7 cellular contexts compared by ENCODE assay signal in the genomic region with DNA sequence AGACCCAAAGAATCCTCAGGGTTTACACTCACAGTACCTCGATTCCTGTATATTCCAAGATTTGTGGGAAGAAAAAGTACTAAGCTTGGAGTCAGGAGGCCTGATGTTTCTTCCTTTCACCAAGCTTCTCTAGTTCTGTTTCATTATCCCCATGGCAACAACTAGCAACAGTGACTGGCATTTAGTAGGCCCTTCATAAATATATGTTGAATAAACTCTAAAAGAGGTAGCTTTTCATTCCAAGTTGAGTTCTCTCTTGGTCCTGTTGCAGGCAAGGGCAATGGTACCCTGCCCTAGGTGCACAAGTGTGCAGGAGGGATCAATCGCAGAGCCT. TPM values are rescaled to one million over a fixed set of nuclear protein-coding genes. Genes with fewer than 3 reads are reported as not detected.
A peak's percentile ranks its signal among the peaks of the same experiment; 100 is the strongest.
DNase-seq lines count a peak whose midpoint lies in the region; ATAC-seq, FAIRE-seq and TF ChIP-seq lines count a peak whose summit lies in the region.

No MANE protein-coding gene starts in this region.

- peak overlapping the region; percentile 95 for H3K4me2 ChIP-seq in GM12878 (ENCODE audit: control insufficient read depth, insufficient read depth)

- BruUV-seq in GM12878 (replicated peaks; lab: Mats Ljungman, UMichigan): TSS peak; percentile 95

- TF ChIP-seq EP300 in GM12878 (IDR thresholded peaks at IDR 0.05; ENCODE audit: borderline replicate concordance in 1 of 2, control insufficient read depth in 1 of 2, low read depth in 2 of 2, low read length in 2 of 2): no peak

- no peak for TF ChIP-seq POLR2A in GM12878 (IDR thresholded peaks at IDR 0.05; ENCODE audit: low read depth, low read length)
- no peak for TF ChIP-seq POLR2A in testis (IDR thresholded peaks at IDR 0.05)

- no peak for FAIRE-seq in GM12878 (lab: Jason Lieb, UNC)

- CTCF ChIA-PET in GM12878 (lab: Yijun Ruan, JAX): interaction anchor here (0.5 to 3.3 kb wide), 4 partner anchors 14 to 283 kb away, joined by 3 to 21 read pairs (median 5); a partner anchor contains a TSS

- in situ Hi-C loops in GM12878 (cut with MboI): no loop called here

- SMC1A ChIA-PET in GM12878 (lab: Charles Lee; ENCODE audit: uncharacterized antibody, unreplicated experiment): interaction anchor here (0.9 to 3.3 kb wide), 7 partner anchors 9 to 125 kb away, joined by 3 to 29 read pairs (median 4); a partner anchor contains a TSS

- no peak; the same call in 2 of the 3 replicates for ATAC-seq in GM12878

- H3K27me3 ChIP-seq in GM06990 (replicated peaks; ENCODE audit: control insufficient read depth, insufficient read depth, low read length): no peaks in the 10 kb centered on the region
- no peaks in the 10 kb centered on the region for H3K27me3 ChIP-seq in MG63
- no peaks in the 10 kb centered on the region for H3K27me3 ChIP-seq in GM12878 (replicated peaks in 1 of 2; ENCODE audit: control insufficient read depth in 2 of 2, insufficient read depth in 2 of 2, low read length in 1 of 2)
- no peaks in the 10 kb centered on the region for H3K27me3 ChIP-seq in layer of hippocampus (ENCODE audit: control insufficient read depth, insufficient read depth, low read length)
- H3K27me3 ChIP-seq in testis: no peaks in the 10 kb centered on the region

- TF ChIP-seq RAD21 in GM12878 (IDR thresholded peaks at IDR 0.05; ENCODE audit: insufficient read depth, low read depth, low read length): no peak

- H3K4me3 ChIP-seq in GM06990 (replicated peaks; ENCODE audit: low read depth, low read length) (peak overlapping the region; percentile 91), MG63 (peak overlapping the region; percentile 64), GM12878 (peak overlapping the region; percentile 84), testis (peak overlapping the region; percentile 81 to 82)

- H3K79me2 ChIP-seq in GM12878 (ENCODE audit: control insufficient read depth, insufficient read depth, low read length): peaks cover 50% of the 10 kb centered on the region

- H3K9me3 ChIP-seq in MG63 (no peaks in the 10 kb centered on the region), GM12878 (replicated peaks; ENCODE audit: control insufficient read depth, insufficient read depth, low read length) (no peaks in the 10 kb centered on the region), testis (no peaks in the 10 kb centered on the region)

- peaks cover 6% of the 10 kb centered on the region for H3K36me3 ChIP-seq in GM06990 (ENCODE audit: control insufficient read depth, insufficient read depth, low read length)
- H3K36me3 ChIP-seq in MG63: peaks cover 33% of the 10 kb centered on the region
- peaks cover 0 to 8% of the 10 kb centered on the region in 2 experiments for H3K36me3 ChIP-seq in GM12878 (ENCODE audit: control insufficient read depth in 2 of 2, insufficient read depth in 2 of 2, low read length in 1 of 2)
- no peaks in the 10 kb centered on the region for H3K36me3 ChIP-seq in testis (ENCODE audit: low read depth, missing control alignments)

- DNase-seq in GM06990 (ENCODE audit: extremely low read depth, insufficient read length) (no peak), MG63 (no peak), GM12878 (ENCODE audit: low read depth, low spot score) (no peak), testis (no peak), hypothalamus (lab: John Stamatoyannopoulos, UW) (no peak), occipital lobe (lab: John Stamatoyannopoulos, UW) (no peak)

- no peaks in the 10 kb centered on the region for H4K20me1 ChIP-seq in GM12878 (ENCODE audit: control insufficient read depth, insufficient read depth)

- RAD21 ChIA-PET in GM12878 (lab: Charles Lee; ENCODE audit: unreplicated experiment): interaction anchor here (0.6 to 2.7 kb wide), 7 partner anchors 8 to 1391 kb away, joined by 3 to 34 read pairs (median 3); a partner anchor contains a TSS

- H3K9ac ChIP-seq in GM12878 (ENCODE audit: control insufficient read depth, insufficient read depth, low read length): peak overlapping the region; percentile 92

- H2AFZ ChIP-seq in GM12878 (ENCODE audit: control insufficient read depth, low read depth, low read length): peak overlapping the region; percentile 88

- H3K27ac ChIP-seq in GM12878 (ENCODE audit: control insufficient read depth, insufficient read depth): peak overlapping the region; percentile 89
- H3K27ac ChIP-seq in layer of hippocampus (ENCODE audit: low read depth, low read length): peak overlapping the region; percentile 85
- peak overlapping the region; percentile 55 to 93 for H3K27ac ChIP-seq in testis

- intact Hi-C loops in GM12878 (cut with micrococcal nuclease; ENCODE audit: unreplicated experiment) (loop anchor here (1.0 kb wide), 1 partner anchor 15 kb away; a partner anchor contains a TSS), testis (cut with DNase I; ENCODE audit: low total_unique reads) (no loop called here)

- TF ChIP-seq CTCF in GM06990 (IDR thresholded peaks at IDR 0.05; ENCODE audit: insufficient read depth, low read length, poor library complexity, severe bottlenecking) (no peak), GM12878 (IDR thresholded peaks at IDR 0.05 in 2 of 3, conservative IDR thresholded peaks at IDR 0.05 in 1 of 3; ENCODE audit: control insufficient read depth in 2 of 3, extremely low read depth in 1 of 3, insufficient read depth in 1 of 3, low read depth in 3 of 3, low read length in 3 of 3) (no peak), testis (IDR thresholded peaks at IDR 0.05) (no peak)

- H3K4me1 ChIP-seq in GM12878 (ENCODE audit: control insufficient read depth, insufficient read depth, low read length) (peaks cover 9% of the 10 kb centered on the region; the same call in 1 of the 2 replicates), testis (peaks cover 21% of the 10 kb centered on the region)

- WGBS in GM12878 (ENCODE audit: insufficient coverage, insufficient replicate concordance, low lambda C conversion rate, missing lambda C conversion rate): 0% methylated on average over 2 of the region's 2 CpGs
- 32 to 37% methylated on average over 1 to 2 of the region's 2 CpGs for WGBS in testis, 2 donors

- POLR2A ChIA-PET in GM12878 (lab: Charles Lee): interaction anchor here (0.6 to 1.4 kb wide), 9 partner anchors 10 to 99 kb away, joined by 3 to 15 read pairs (median 4); a partner anchor contains a TSS

RNA-seq across cellular contexts. Expression of a gene that starts 0.5 kb away (rescaled TPM):
- total RNA-seq in MG63 (2014; rRNA removed; shearing (Covaris generic); ENCODE audit: low replicate concordance): 106 and 126 TPM in 2 replicates
- 112 and 123 TPM in 2 replicates for total RNA-seq in GM12878 (2013; cell fraction: nucleolus; rRNA removed)
- total RNA-seq in GM12878 (2014; rRNA removed) (61.7 and 63.8 TPM in 2 replicates), GM12878 (2014; rRNA removed; fragmentation: Illumina TruSeq; extraction: Trizol) (53.1 and 53.2 TPM in 2 replicates), GM12878 (2021) (74.1 and 79.5 TPM in 2 replicates), testis (100 to 1,000 TPM in 1 of 2 donors, 10 to 100 TPM in 1; 82.3 to 107 TPM), occipital lobe (60.0 TPM)
- polyA plus RNA-seq in GM12878 (2011; ENCODE audit: low read depth): 51.5 TPM
- polyA plus RNA-seq in GM12878 (2011; rRNA removed) (158 and 191 TPM in 2 replicates), GM12878 (2014; fragmentation: Illumina TruSeq; extraction: Trizol) (94.6 and 108 TPM in 2 replicates), GM12878 (2014; fragmentation: Nextera tagmentation; extraction: Ambion mirVana) (10 to 100 TPM; 23.1 to 34.9 TPM), GM12878 (2014; rRNA removed) (84.2 and 84.6 TPM in 2 replicates), GM12878 (2016; fragmentation: Nextera tagmentation; extraction: Ambion mirVana) (10 to 100 TPM; 25.8 to 51.2 TPM), testis (ENCODE audit: insufficient read depth, low read depth, low replicate concordance) (74.6 TPM)
- 167 and 187 TPM in 2 replicates for polyA plus RNA-seq in GM12878 (2011; cell fraction: cytosol; rRNA removed)
- 136 and 150 TPM in 2 replicates for polyA plus RNA-seq in GM12878 (2011; cell fraction: nucleus; rRNA removed)
- polyA plus RNA-seq in GM12878 (2012): 62.0 and 71.8 TPM in 2 replicates
- 160 and 186 TPM in 2 replicates for polyA minus RNA-seq in GM12878 (2011; rRNA and poly(A)+ RNA removed)
- polyA minus RNA-seq in GM12878 (2011; cell fraction: cytosol; rRNA and poly(A)+ RNA removed): 59.1 and 63.9 TPM in 2 replicates
- 49.7 and 73.9 TPM in 2 replicates for polyA minus RNA-seq in GM12878 (2011; cell fraction: nucleus; rRNA and poly(A)+ RNA removed)

RNA-seq across cellular contexts. Expression of a gene that starts 15.1 kb away (rescaled TPM):
- total RNA-seq in MG63 (2014; rRNA removed; shearing (Covaris generic); ENCODE audit: low replicate concordance): 179 and 190 TPM in 2 replicates
- 17.6 and 27.1 TPM in 2 replicates for total RNA-seq in GM12878 (2013; cell fraction: nucleolus; rRNA removed)
- total RNA-seq in GM12878 (2014; rRNA removed) (226 and 259 TPM in 2 replicates), GM12878 (2014; rRNA removed; fragmentation: Illumina TruSeq; extraction: Trizol) (473 and 474 TPM in 2 replicates), GM12878 (2021) (175 and 178 TPM in 2 replicates), testis (10 to 100 TPM; 59.9 to 62.6 TPM), occipital lobe (19.0 TPM)
- polyA plus RNA-seq in GM12878 (2011; ENCODE audit: low read depth): 402 TPM
- polyA plus RNA-seq in GM12878 (2011; rRNA removed) (385 and 425 TPM in 2 replicates), GM12878 (2014; fragmentation: Illumina TruSeq; extraction: Trizol) (505 and 513 TPM in 2 replicates), GM12878 (2014; fragmentation: Nextera tagmentation; extraction: Ambion mirVana) (1,000 to 10,000 TPM; 1,262 to 1,605 TPM), GM12878 (2014; rRNA removed) (378 and 399 TPM in 2 replicates), GM12878 (2016; fragmentation: Nextera tagmentation; extraction: Ambion mirVana) (100 to 1,000 TPM; 916 to 958 TPM), testis (ENCODE audit: insufficient read depth, low read depth, low replicate concordance) (124 TPM)
- 832 and 860 TPM in 2 replicates for polyA plus RNA-seq in GM12878 (2011; cell fraction: cytosol; rRNA removed)
- polyA plus RNA-seq in GM12878 (2011; cell fraction: nucleus; rRNA removed): 194 and 297 TPM in 2 replicates
- 160 and 229 TPM in 2 replicates for polyA plus RNA-seq in GM12878 (2012)
- 101 and 154 TPM in 2 replicates for polyA minus RNA-seq in GM12878 (2011; rRNA and poly(A)+ RNA removed)
- 44.4 and 46.8 TPM in 2 replicates for polyA minus RNA-seq in GM12878 (2011; cell fraction: cytosol; rRNA and poly(A)+ RNA removed)
- 42.1 and 60.7 TPM in 2 replicates for polyA minus RNA-seq in GM12878 (2011; cell fraction: nucleus; rRNA and poly(A)+ RNA removed)

RNA-seq across cellular contexts. Expression of a gene that starts 37.0 kb away (rescaled TPM):
- total RNA-seq in MG63 (2014; rRNA removed; shearing (Covaris generic); ENCODE audit: low replicate concordance): 266 and 293 TPM in 2 replicates
- total RNA-seq in GM12878 (2013; cell fraction: nucleolus; rRNA removed): 35.7 and 49.5 TPM in 2 replicates
- total RNA-seq in GM12878 (2014; rRNA removed) (83.7 and 86.1 TPM in 2 replicates), GM12878 (2014; rRNA removed; fragmentation: Illumina TruSeq; extraction: Trizol) (80.2 and 80.8 TPM in 2 replicates), GM12878 (2021) (108 and 112 TPM in 2 replicates), testis (100 to 1,000 TPM in 1 of 2 donors, 10 to 100 TPM in 1; 71.9 to 100 TPM), occipital lobe (38.4 TPM)
- polyA plus RNA-seq in GM12878 (2011; ENCODE audit: low read depth): 41.0 TPM
- polyA plus RNA-seq in GM12878 (2011; rRNA removed) (71.8 and 86.1 TPM in 2 replicates), GM12878 (2014; fragmentation: Illumina TruSeq; extraction: Trizol) (96.9 and 105 TPM in 2 replicates), GM12878 (2014; fragmentation: Nextera tagmentation; extraction: Ambion mirVana) (10 to 100 TPM in 1 of 2 experiments, 1 to 10 TPM in 1; 6.1 to 18.1 TPM), GM12878 (2014; rRNA removed) (116 and 123 TPM in 2 replicates), GM12878 (2016; fragmentation: Nextera tagmentation; extraction: Ambion mirVana) (100 to 1,000 TPM; 188 to 228 TPM), testis (ENCODE audit: insufficient read depth, low read depth, low replicate concordance) (123 TPM)
- polyA plus RNA-seq in GM12878 (2011; cell fraction: cytosol; rRNA removed): 101 and 108 TPM in 2 replicates
- polyA plus RNA-seq in GM12878 (2011; cell fraction: nucleus; rRNA removed): 37.4 and 43.9 TPM in 2 replicates
- 65.3 and 77.0 TPM in 2 replicates for polyA plus RNA-seq in GM12878 (2012)
- 75.5 and 76.3 TPM in 2 replicates for polyA minus RNA-seq in GM12878 (2011; rRNA and poly(A)+ RNA removed)
- polyA minus RNA-seq in GM12878 (2011; cell fraction: cytosol; rRNA and poly(A)+ RNA removed): 19.9 and 26.8 TPM in 2 replicates
- polyA minus RNA-seq in GM12878 (2011; cell fraction: nucleus; rRNA and poly(A)+ RNA removed): 8.1 and 17.5 TPM in 2 replicates
